Comparison of ENCODE assay signal across 21 cellular contexts in genomic region chr4:99572527-99573240, GRCh38. TPM values are rescaled to one million over a fixed set of nuclear protein-coding genes. Genes with fewer than 3 reads are reported as not detected.
DNase-seq lines count a peak whose midpoint lies in the region; ATAC-seq and TF ChIP-seq lines count a peak whose summit lies in the region.
"Had no signal": no experiment of that assay in that cellular context is flagged by ENCODE, and none has a peak within 500 bp of the region (broad histone marks: within the 10 kb centered on the region; RNA-seq: fewer than 3 reads in every experiment).

No MANE protein-coding gene starts in this region.

- intact Hi-C loops in psoas muscle (cut with DNase I) (loop anchor here in 1 of 2 donors (5.0 kb wide), 2 partner anchors 35 to 50 kb away; no protein-coding TSS in a partner anchor), testis (cut with DNase I; ENCODE audit: low total_unique reads) (no loop called here), esophagus squamous epithelium (cut with DNase I) (no loop called here)

- peak in 3 of 4 donors; percentile 52 to 75 (median 56) for ATAC-seq in psoas muscle
- ATAC-seq in SK-N-SH treated with all-trans-retinoic acid at 6 μM for 48 hours: no peak
- ATAC-seq: natural killer cell; stimulated activated memory B cell treated with anti-CD40 and anti-IgM and Interleukin-4, amounts not matched to agents 10 μg/mL and 1 μg/mL and 100 μg/mL, for 72 hours had no signal

- 55 to 71% (median 61%) methylated on average over 6 of the region's 6 CpGs for WGBS in psoas muscle, 3 donors
- 88 to 89% methylated on average over 6 of the region's 6 CpGs for WGBS in testis, 2 donors
- WGBS in esophagus squamous epithelium, 2 donors: 58 to 61% methylated on average over 6 of the region's 6 CpGs

- H3K9me3 ChIP-seq in psoas muscle: no peaks in the 10 kb centered on the region
- no peaks in the 10 kb centered on the region for H3K9me3 ChIP-seq in testis
- no peaks in the 10 kb centered on the region for H3K9me3 ChIP-seq in esophagus squamous epithelium
- H3K9me3 ChIP-seq: ascending aorta had no signal

- no peak for TF ChIP-seq POLR2A in testis (IDR thresholded peaks at IDR 0.05)
- no peak for TF ChIP-seq POLR2A in esophagus squamous epithelium (IDR thresholded peaks at IDR 0.05)

- H3K27ac ChIP-seq in psoas muscle (peak overlapping the region; percentile 57), testis (no peak overlapping the region), esophagus squamous epithelium (peak overlapping the region in 1 of 4 donors; percentile 52)

- H3K4me1 ChIP-seq in psoas muscle (peaks cover 17% of the 10 kb centered on the region), testis (no peaks in the 10 kb centered on the region), esophagus squamous epithelium (no peaks in the 10 kb centered on the region)

- H3K36me3 ChIP-seq in psoas muscle (ENCODE audit: insufficient read depth in 1 of 2, low read depth in 1 of 2) (no peaks in the 10 kb centered on the region), testis (ENCODE audit: low read depth, missing control alignments) (no peaks in the 10 kb centered on the region), esophagus squamous epithelium (no peaks in the 10 kb centered on the region)
- H3K36me3 ChIP-seq: ascending aorta had no signal

- H3K27me3 ChIP-seq in psoas muscle (ENCODE audit: insufficient read depth in 3 of 3, low read length in 2 of 3) (no peaks in the 10 kb centered on the region), testis (no peaks in the 10 kb centered on the region), esophagus squamous epithelium (peaks cover 0 to 10% (median 0%) of the 10 kb centered on the region in 4 donors)
- H3K27me3 ChIP-seq: ascending aorta had no signal

- DNase-seq in AG09309 (ENCODE audit: low read depth) (peak; percentile 35), NCI-H526 (lab: John Stamatoyannopoulos, UW) (peak; percentile 13 to 54), fibroblast of gingiva (ENCODE audit: low read depth) (peak; percentile 72), psoas muscle (no peak), testis (no peak), esophagus squamous epithelium (lab: John Stamatoyannopoulos, UW) (no peak), NAMALWA (ENCODE audit: low spot score) (no peak)
- DNase-seq: activated CD4-positive, alpha-beta T cell treated with anti-CD3 and anti-CD28 coated beads for 48 hours; activated naive CD4-positive, alpha-beta T cell; natural killer cell; NCI-H1436 treated with DMSO at 0.1 percent for 48 hours; NCI-H446; posterior cingulate gyrus; T1000 had no signal

- TF ChIP-seq CTCF in AG09309 (IDR thresholded peaks at IDR 0.05; ENCODE audit: control insufficient read depth, insufficient read depth, low read depth, low read length, missing control alignments) (no peak), psoas muscle (IDR thresholded peaks at IDR 0.05) (no peak), testis (IDR thresholded peaks at IDR 0.05) (no peak), esophagus squamous epithelium (IDR thresholded peaks at IDR 0.05) (no peak)

- H3K4me3 ChIP-seq in AG09309 (ENCODE audit: control insufficient read depth, low read depth, low read length) (no peak overlapping the region), psoas muscle (peak overlapping the region; percentile 17), testis (no peak overlapping the region), esophagus squamous epithelium (no peak overlapping the region)
- H3K4me3 ChIP-seq: ascending aorta, lung had no signal

TF ChIP-seq in SK-N-SH treated with all-trans-retinoic acid at 6 μM for 48 hours, 23 proteins besides CTCF, POLR2A, EP300 and RAD21:
- TF ChIP-seq CSDC2 (CRISPR knock-in tag; IDR thresholded peaks at IDR 0.05) (no peak), SNAI2 (CRISPR knock-in tag; IDR thresholded peaks at IDR 0.05) (no peak), TCF4 (CRISPR knock-in tag; IDR thresholded peaks at IDR 0.05; ENCODE audit: borderline replicate concordance) (no peak), ZNF565 (CRISPR knock-in tag; conservative IDR thresholded peaks at IDR 0.05; ENCODE audit: low read depth) (no peak), ZNF70 (CRISPR knock-in tag; IDR thresholded peaks at IDR 0.05) (no peak), TOX (CRISPR knock-in tag; IDR thresholded peaks at IDR 0.05; ENCODE audit: borderline replicate concordance) (no peak), RARB (CRISPR knock-in tag; IDR thresholded peaks at IDR 0.05) (no peak), BACH2 (CRISPR knock-in tag; IDR thresholded peaks at IDR 0.05; ENCODE audit: borderline replicate concordance) (no peak), ZFP3 (CRISPR knock-in tag; IDR thresholded peaks at IDR 0.05) (no peak), PPARA (CRISPR knock-in tag; IDR thresholded peaks at IDR 0.05; ENCODE audit: borderline replicate concordance) (no peak), ESRRG (CRISPR knock-in tag; IDR thresholded peaks at IDR 0.05) (no peak)
- TF ChIP-seq, protein P1, sequence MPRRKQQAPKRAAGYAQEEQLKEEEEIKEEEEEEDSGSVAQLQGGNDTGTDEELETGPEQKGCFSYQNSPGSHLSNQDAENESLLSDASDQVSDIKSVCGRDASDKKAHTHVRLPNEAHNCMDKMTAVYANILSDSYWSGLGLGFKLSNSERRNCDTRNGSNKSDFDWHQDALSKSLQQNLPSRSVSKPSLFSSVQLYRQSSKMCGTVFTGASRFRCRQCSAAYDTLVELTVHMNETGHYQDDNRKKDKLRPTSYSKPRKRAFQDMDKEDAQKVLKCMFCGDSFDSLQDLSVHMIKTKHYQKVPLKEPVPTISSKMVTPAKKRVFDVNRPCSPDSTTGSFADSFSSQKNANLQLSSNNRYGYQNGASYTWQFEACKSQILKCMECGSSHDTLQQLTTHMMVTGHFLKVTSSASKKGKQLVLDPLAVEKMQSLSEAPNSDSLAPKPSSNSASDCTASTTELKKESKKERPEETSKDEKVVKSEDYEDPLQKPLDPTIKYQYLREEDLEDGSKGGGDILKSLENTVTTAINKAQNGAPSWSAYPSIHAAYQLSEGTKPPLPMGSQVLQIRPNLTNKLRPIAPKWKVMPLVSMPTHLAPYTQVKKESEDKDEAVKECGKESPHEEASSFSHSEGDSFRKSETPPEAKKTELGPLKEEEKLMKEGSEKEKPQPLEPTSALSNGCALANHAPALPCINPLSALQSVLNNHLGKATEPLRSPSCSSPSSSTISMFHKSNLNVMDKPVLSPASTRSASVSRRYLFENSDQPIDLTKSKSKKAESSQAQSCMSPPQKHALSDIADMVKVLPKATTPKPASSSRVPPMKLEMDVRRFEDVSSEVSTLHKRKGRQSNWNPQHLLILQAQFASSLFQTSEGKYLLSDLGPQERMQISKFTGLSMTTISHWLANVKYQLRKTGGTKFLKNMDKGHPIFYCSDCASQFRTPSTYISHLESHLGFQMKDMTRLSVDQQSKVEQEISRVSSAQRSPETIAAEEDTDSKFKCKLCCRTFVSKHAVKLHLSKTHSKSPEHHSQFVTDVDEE (CRISPR knock-in tag; IDR thresholded peaks at IDR 0.05): no peak

RNA-seq across cellular contexts. Expression of gene MTTP, which starts 1.9 kb away (rescaled TPM):
- total RNA-seq in psoas muscle (under 1 TPM; 0.07 to 0.99 (median 0.39) TPM), testis (10 to 100 TPM in 1 of 2 donors, 1 to 10 TPM in 1; 6.8 to 15.4 TPM), esophagus squamous epithelium (under 1 TPM in 3 of 4 donors, not detected in 1; 0.13 to 0.41 (median 0.19) TPM)
- polyA plus RNA-seq in psoas muscle (under 1 TPM; 0.04 to 0.44 (median 0.28) TPM), testis (ENCODE audit: insufficient read depth, low read depth, low replicate concordance) (26.0 TPM)
- total RNA-seq: A673, glomerular endothelial cell, natural killer cell had no signal
- polyA plus RNA-seq: CD14-positive monocyte had no signal

RNA-seq across cellular contexts. Expression of gene TRMT10A, which starts 8.8 kb away (rescaled TPM):
- 1 to 10 TPM; 2.9 to 4.6 (median 4.3) TPM for total RNA-seq in psoas muscle
- 1 to 10 TPM; 2.1 to 7.2 (median 5.9) TPM for polyA plus RNA-seq in psoas muscle
- 10 to 100 TPM; 13.1 to 21.4 TPM for total RNA-seq in testis
- 16.1 TPM for polyA plus RNA-seq in testis (ENCODE audit: insufficient read depth, low read depth, low replicate concordance)
- total RNA-seq in esophagus squamous epithelium: 10 to 100 TPM in 1 of 4 donors, 1 to 10 TPM in 3; 2.7 to 12.2 (median 6.3) TPM
- total RNA-seq: ascending aorta had no signal

Comparison
In these comparisons a context has a peak if more than half of its experiments do, and no peak if none do; other contexts are left out.
1. DNase-seq: peak in AG09309 (single experiment), NCI-H526 (2 of 2) and fibroblast of gingiva (single experiment); none in psoas muscle (0 of 2), testis (single experiment), esophagus squamous epithelium (single experiment) and NAMALWA (single experiment).